In the genomic region with DNA sequence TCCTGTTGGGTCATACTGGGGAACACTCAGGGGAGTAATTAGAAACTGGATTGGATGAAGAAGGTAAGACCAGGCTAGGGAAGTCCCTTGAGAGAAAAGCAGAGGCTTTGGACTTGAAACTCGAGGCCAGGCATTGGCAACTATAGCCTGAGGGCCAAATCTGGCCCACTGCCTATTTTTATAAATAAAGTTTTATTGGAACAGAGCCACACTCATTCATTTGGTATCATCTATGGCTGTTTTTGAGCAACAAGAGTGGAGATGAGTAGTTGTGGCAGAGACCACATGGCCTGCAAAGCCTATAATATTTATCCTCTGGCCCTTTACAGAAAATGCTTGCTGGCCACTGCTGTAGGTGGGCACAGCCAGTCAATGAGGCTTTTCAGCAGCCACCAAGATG, we compare ENCODE assay signal across 12 cellular contexts.
"Had no signal": no experiment of that assay in that cellular context is flagged by ENCODE, and none has a peak within 500 bp of the region (broad histone marks: within the 10 kb centered on the region; RNA-seq: fewer than 3 reads in every experiment).

No MANE protein-coding gene starts in this region.

- H3K4me3 ChIP-seq: coronary artery, dorsolateral prefrontal cortex, esophagus muscularis mucosa, gastroesophageal sphincter had no signal

- H3K27ac Mint-ChIP-seq: nephron progenitor cell had no signal

- H3K36me3 ChIP-seq: esophagus muscularis mucosa, gastroesophageal sphincter had no signal

- ATAC-seq: gastroesophageal sphincter had no signal

- DNase-seq: effector CD8-positive, alpha-beta T cell; glutamatergic neuron; islet precursor cell; mammary epithelial cell; naive thymus-derived CD4-positive, alpha-beta T cell; nephron progenitor cell; stimulated activated CD4-positive, alpha-beta T cell treated with anti-CD3 and anti-CD28 coated beads, Interleukin-12 subunit alpha, Interleukin-12 subunit beta, amount 100 ng/mL, for 4 hours; stimulated activated naive CD4-positive, alpha-beta T cell treated with Interleukin-2 at 50 U/mL for 16 hours had no signal

- H3K9me3 ChIP-seq: esophagus muscularis mucosa, gastroesophageal sphincter had no signal

- H3K27ac ChIP-seq: coronary artery, dorsolateral prefrontal cortex, esophagus muscularis mucosa, gastroesophageal sphincter had no signal

- H3K9me3 Mint-ChIP-seq: naive thymus-derived CD4-positive, alpha-beta T cell; nephron progenitor cell had no signal

- H3K27me3 ChIP-seq: esophagus muscularis mucosa had no signal

- H3K36me3 Mint-ChIP-seq: naive thymus-derived CD4-positive, alpha-beta T cell had no signal

- H3K4me3 Mint-ChIP-seq: naive thymus-derived CD4-positive, alpha-beta T cell; nephron progenitor cell had no signal
